1 cellular context compared by ENCODE assay signal in genomic region chr1:248828845-248829244, GRCh38.
TF ChIP-seq lines count a peak whose summit lies in the region.

No MANE protein-coding gene starts in this region.

TF ChIP-seq in K562, 482 proteins besides CTCF, POLR2A, EP300 and RAD21 (continues in another document):
- no peak for TF ChIP-seq HEY1 (CRISPR knock-in tag; IDR thresholded peaks at IDR 0.05; ENCODE audit: borderline replicate concordance)
- no peak for TF ChIP-seq HOXB6 (CRISPR knock-in tag; IDR thresholded peaks at IDR 0.05; ENCODE audit: borderline replicate concordance)
- TF ChIP-seq C11orf30 (IDR thresholded peaks at IDR 0.05; ENCODE audit: low read depth), result peak; percentile 81
- TF ChIP-seq CXXC5 (CRISPR knock-in tag; IDR thresholded peaks at IDR 0.05), result no peak
- TF ChIP-seq YBX1 (IDR thresholded peaks at IDR 0.05), result no peak
- no peak for TF ChIP-seq ARID4B (CRISPR knock-in tag; IDR thresholded peaks at IDR 0.05)
- TF ChIP-seq DMBX1 (CRISPR knock-in tag; IDR thresholded peaks at IDR 0.05; ENCODE audit: borderline replicate concordance), result no peak
- no peak for TF ChIP-seq E4F1 (CRISPR knock-in tag; IDR thresholded peaks at IDR 0.05; ENCODE audit: borderline replicate concordance)
- TF ChIP-seq PHF8 (IDR thresholded peaks at IDR 0.05; ENCODE audit: borderline replicate concordance, low read length), result no peak
- TF ChIP-seq E2F4 (CRISPR knock-in tag; IDR thresholded peaks at IDR 0.05; ENCODE audit: low read depth), result no peak
- no peak for TF ChIP-seq TAF7 (tag; IDR thresholded peaks at IDR 0.05)
- TF ChIP-seq ZNF778 (CRISPR knock-in tag; IDR thresholded peaks at IDR 0.05), result no peak
- TF ChIP-seq GTF3C2 (IDR thresholded peaks at IDR 0.05; ENCODE audit: borderline replicate concordance, extremely low read depth, insufficient read length), result no peak
- TF ChIP-seq ARID2 (IDR thresholded peaks at IDR 0.05), result no peak
- TF ChIP-seq ZFX (CRISPR knock-in tag; IDR thresholded peaks at IDR 0.05), result no peak
- no peak for TF ChIP-seq BRF2 (IDR thresholded peaks at IDR 0.05; ENCODE audit: borderline replicate concordance, insufficient read depth, insufficient read length)
- TF ChIP-seq POLR3G (IDR thresholded peaks at IDR 0.05; ENCODE audit: extremely low read depth, insufficient read length, insufficient replicate concordance), result no peak
- TF ChIP-seq ZNF717 (CRISPR knock-in tag; IDR thresholded peaks at IDR 0.05), result no peak
- no peak for TF ChIP-seq IFI16 (CRISPR knock-in tag; IDR thresholded peaks at IDR 0.05)
- no peak for TF ChIP-seq ZNF274 (IDR thresholded peaks at IDR 0.05; ENCODE audit: borderline replicate concordance, low read depth, low read length)
- no peak for TF ChIP-seq FOXJ2 (tag; IDR thresholded peaks at IDR 0.05)
- no peak for TF ChIP-seq TCF15 (CRISPR knock-in tag; IDR thresholded peaks at IDR 0.05)
- no peak for TF ChIP-seq ZNF12 (CRISPR knock-in tag; IDR thresholded peaks at IDR 0.05)
- no peak for TF ChIP-seq TFAP4 (CRISPR knock-in tag; IDR thresholded peaks at IDR 0.05; ENCODE audit: borderline replicate concordance)
- TF ChIP-seq PHB (CRISPR knock-in tag; IDR thresholded peaks at IDR 0.05), result no peak
- no peak for TF ChIP-seq CBX5 (IDR thresholded peaks at IDR 0.05; ENCODE audit: borderline replicate concordance, low read depth)
- no peak for TF ChIP-seq GABPB1 (CRISPR knock-in tag; IDR thresholded peaks at IDR 0.05)
- TF ChIP-seq RBBP5 (IDR thresholded peaks at IDR 0.05; ENCODE audit: borderline replicate concordance, insufficient read depth, low read length, poor library complexity, severe bottlenecking), result no peak
- no peak for TF ChIP-seq SNIP1 (IDR thresholded peaks at IDR 0.05; ENCODE audit: low read depth)
- TF ChIP-seq VEZF1 (CRISPR knock-in tag; IDR thresholded peaks at IDR 0.05), result no peak
- TF ChIP-seq FOXK1 (CRISPR knock-in tag; IDR thresholded peaks at IDR 0.05; ENCODE audit: borderline replicate concordance), result no peak
- TF ChIP-seq RBM22 (IDR thresholded peaks at IDR 0.05; ENCODE audit: low read depth, low read length, poor library complexity, severe bottlenecking), result no peak
- peak; percentile 80; the same call in 1 of the 2 replicates for TF ChIP-seq ZNF57 (CRISPR knock-in tag; IDR thresholded peaks at IDR 0.05)
- TF ChIP-seq ZNF280B (CRISPR knock-in tag; IDR thresholded peaks at IDR 0.05), result no peak
- no peak for TF ChIP-seq BDP1 (IDR thresholded peaks at IDR 0.05; ENCODE audit: insufficient read depth, insufficient read length)
- peak; percentile 38; the same call in 1 of the 2 replicates for TF ChIP-seq NR2C1 (IDR thresholded peaks at IDR 0.05)
- no peak; the same call in 1 of the 2 replicates for TF ChIP-seq NR2C1 (tag; IDR thresholded peaks at IDR 0.05)
- no peak; the same call in 1 of the 2 replicates for TF ChIP-seq HES1 (IDR thresholded peaks at IDR 0.05; ENCODE audit: low read depth)
- no peak for TF ChIP-seq XRCC5 (IDR thresholded peaks at IDR 0.05; ENCODE audit: low read depth, low read length)
- TF ChIP-seq TEAD4 (IDR thresholded peaks at IDR 0.05; ENCODE audit: low read length), result peak; percentile 71
- TF ChIP-seq TEAD4 (CRISPR knock-in tag; IDR thresholded peaks at IDR 0.05; ENCODE audit: borderline replicate concordance), result no peak
- TF ChIP-seq SMARCB1 (IDR thresholded peaks at IDR 0.05; ENCODE audit: insufficient read length, low read depth), result no peak
- no peak for TF ChIP-seq SRSF1 (IDR thresholded peaks at IDR 0.05; ENCODE audit: low read depth, low read length)
- TF ChIP-seq PML (IDR thresholded peaks at IDR 0.05; ENCODE audit: low read length), result peak; percentile 23; the same call in 1 of the 2 replicates
